Comparison of ENCODE assay signal across 18 cellular contexts in genomic region chr5:172805018-172805683, GRCh38.
"Had no signal": no experiment of that assay in that cellular context is flagged by ENCODE, and none has a peak within 500 bp of the region (broad histone marks: within the 10 kb centered on the region; RNA-seq: fewer than 3 reads in every experiment).

No MANE protein-coding gene starts in this region.

- H3K9me3 ChIP-seq: prostate gland, testis had no signal

- H3K4me1 ChIP-seq: prostate gland, right atrium auricular region, testis had no signal

- H3K9me3 Mint-ChIP-seq: activated T-cell treated with anti-CD3 and anti-CD28 coated beads, Interleukin-2, amount 50 U/mL, for 4 hours had no signal

- H3K4me3 Mint-ChIP-seq: activated CD4-positive, alpha-beta T cell treated with anti-CD3 and anti-CD28 coated beads, Interleukin-2, amount 10 ng/mL, durations not matched to agents 7 days and 5 days; activated naive CD8-positive, alpha-beta T cell treated with anti-CD3 and anti-CD28 coated beads for 36 hours; activated T-cell treated with anti-CD3 and anti-CD28 coated beads, Interleukin-2, amount 50 U/mL, for 4 hours; endodermal cell; neural crest cell; type B pancreatic cell had no signal

- H3K36me3 Mint-ChIP-seq: activated naive CD8-positive, alpha-beta T cell treated with anti-CD3 and anti-CD28 coated beads for 36 hours; type B pancreatic cell had no signal

- ATAC-seq: activated CD4-positive, CD25-positive, alpha-beta regulatory T cell treated with anti-CD3 and anti-CD28 coated beads, Interleukin-2, amount 50 U/mL, for 24 hours; activated T-cell treated with anti-CD3 and anti-CD28 coated beads, Interleukin-2, amount 50 U/mL, for 4 hours; foreskin keratinocyte had no signal

- H3K27me3 ChIP-seq: dorsolateral prefrontal cortex, foreskin keratinocyte, hepatocyte, right atrium auricular region, testis had no signal

- H3K4me2 ChIP-seq: hepatocyte had no signal

- H3K27me3 Mint-ChIP-seq: activated CD4-positive, alpha-beta T cell treated with anti-CD3 and anti-CD28 coated beads, Interleukin-2, amount 10 ng/mL, durations not matched to agents 7 days and 5 days; activated naive CD8-positive, alpha-beta T cell treated with anti-CD3 and anti-CD28 coated beads for 36 hours; type B pancreatic cell had no signal

- H3K36me3 ChIP-seq: prostate gland, right atrium auricular region had no signal

- DNase-seq: activated CD4-positive, alpha-beta T cell treated with anti-CD3 and anti-CD28 coated beads, Interleukin-2, amount 10 ng/mL, durations not matched to agents 7 days and 5 days; activated CD8-positive, alpha-beta memory T cell treated with anti-CD3 and anti-CD28 coated beads, Interleukin-2, amount 50 U/mL, for 4 hours; activated naive CD8-positive, alpha-beta T cell treated with anti-CD3 and anti-CD28 coated beads for 36 hours; activated T-cell treated with anti-CD3 and anti-CD28 coated beads, Interleukin-2, amount 50 U/mL, for 4 hours; amniotic stem cell; dorsolateral prefrontal cortex; foreskin keratinocyte; midbrain; testis had no signal

- H3K4me3 ChIP-seq: dorsolateral prefrontal cortex, hepatocyte, lung, prostate gland, right atrium auricular region, testis had no signal

- H3K27ac ChIP-seq: epithelial cell of prostate, foreskin keratinocyte, hepatocyte, prostate gland, testis had no signal

- H3K27ac Mint-ChIP-seq: activated naive CD8-positive, alpha-beta T cell treated with anti-CD3 and anti-CD28 coated beads for 36 hours; endodermal cell had no signal
